ENCODE assay signal across 1 cellular context in the genomic region with DNA sequence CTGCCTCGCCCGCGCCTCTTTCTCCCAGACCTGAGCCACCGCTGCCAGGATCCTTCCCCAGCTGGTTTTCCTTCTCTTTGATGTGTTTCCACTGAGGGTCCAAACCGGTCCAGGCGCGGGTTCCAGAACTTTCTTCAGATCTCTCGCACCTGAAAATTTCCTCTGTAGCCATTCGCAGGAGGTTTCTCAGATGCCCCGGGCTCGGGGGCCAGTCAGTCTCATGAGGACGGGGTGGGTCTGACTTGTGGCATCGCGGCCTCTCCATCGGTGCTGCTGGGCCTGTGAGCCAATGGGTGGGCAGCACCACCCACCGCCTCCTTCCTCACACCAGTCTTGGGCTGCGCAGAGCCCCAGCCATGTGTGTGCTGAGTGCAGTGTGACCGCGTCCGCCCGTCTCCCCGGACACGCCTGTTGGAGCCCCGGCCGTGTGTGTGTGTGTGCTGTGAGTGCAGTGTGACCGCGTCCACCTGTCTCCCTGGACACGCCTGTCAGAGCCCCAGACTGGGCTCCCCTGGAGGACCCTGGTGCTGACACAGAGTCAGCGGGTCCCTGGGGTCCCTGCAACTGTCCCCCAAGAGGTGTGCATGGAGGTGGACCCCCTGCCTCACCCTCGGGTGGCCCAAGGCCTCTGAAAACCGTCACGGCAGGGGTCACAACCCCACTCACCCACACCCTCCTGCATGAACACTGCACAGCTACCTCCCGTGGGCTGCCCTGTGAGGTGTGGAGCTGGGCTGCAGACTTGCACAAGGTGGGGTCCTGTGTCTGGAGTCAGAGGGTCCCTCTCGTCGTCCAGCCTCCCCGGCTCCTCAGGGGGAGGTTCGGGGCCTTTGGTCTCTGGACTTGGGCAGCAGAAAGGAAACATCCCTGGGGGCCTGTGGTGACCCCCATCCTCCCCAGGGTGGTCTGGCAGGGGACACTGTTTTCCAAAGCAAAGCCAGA.
A peak's percentile ranks its signal among the peaks of the same experiment; 100 is the strongest.
TF ChIP-seq lines count a peak whose summit lies in the region.

No MANE protein-coding gene starts in this region.

TF ChIP-seq in HepG2, 621 proteins besides CTCF, POLR2A, EP300 and RAD21:
- TF ChIP-seq, protein P1, sequence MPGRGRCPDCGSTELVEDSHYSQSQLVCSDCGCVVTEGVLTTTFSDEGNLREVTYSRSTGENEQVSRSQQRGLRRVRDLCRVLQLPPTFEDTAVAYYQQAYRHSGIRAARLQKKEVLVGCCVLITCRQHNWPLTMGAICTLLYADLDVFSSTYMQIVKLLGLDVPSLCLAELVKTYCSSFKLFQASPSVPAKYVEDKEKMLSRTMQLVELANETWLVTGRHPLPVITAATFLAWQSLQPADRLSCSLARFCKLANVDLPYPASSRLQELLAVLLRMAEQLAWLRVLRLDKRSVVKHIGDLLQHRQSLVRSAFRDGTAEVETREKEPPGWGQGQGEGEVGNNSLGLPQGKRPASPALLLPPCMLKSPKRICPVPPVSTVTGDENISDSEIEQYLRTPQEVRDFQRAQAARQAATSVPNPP (CRISPR knock-in tag; IDR thresholded peaks at IDR 0.05): no peak
- TF ChIP-seq AGO2 (optimal IDR thresholded peaks at IDR 0.05; ENCODE audit: low read depth, low read length) (peak; percentile 52), ZNF670 (CRISPR knock-in tag; IDR thresholded peaks at IDR 0.05; ENCODE audit: borderline replicate concordance) (no peak)
